ENCODE assay signal across 1 cellular context in the genomic region with DNA sequence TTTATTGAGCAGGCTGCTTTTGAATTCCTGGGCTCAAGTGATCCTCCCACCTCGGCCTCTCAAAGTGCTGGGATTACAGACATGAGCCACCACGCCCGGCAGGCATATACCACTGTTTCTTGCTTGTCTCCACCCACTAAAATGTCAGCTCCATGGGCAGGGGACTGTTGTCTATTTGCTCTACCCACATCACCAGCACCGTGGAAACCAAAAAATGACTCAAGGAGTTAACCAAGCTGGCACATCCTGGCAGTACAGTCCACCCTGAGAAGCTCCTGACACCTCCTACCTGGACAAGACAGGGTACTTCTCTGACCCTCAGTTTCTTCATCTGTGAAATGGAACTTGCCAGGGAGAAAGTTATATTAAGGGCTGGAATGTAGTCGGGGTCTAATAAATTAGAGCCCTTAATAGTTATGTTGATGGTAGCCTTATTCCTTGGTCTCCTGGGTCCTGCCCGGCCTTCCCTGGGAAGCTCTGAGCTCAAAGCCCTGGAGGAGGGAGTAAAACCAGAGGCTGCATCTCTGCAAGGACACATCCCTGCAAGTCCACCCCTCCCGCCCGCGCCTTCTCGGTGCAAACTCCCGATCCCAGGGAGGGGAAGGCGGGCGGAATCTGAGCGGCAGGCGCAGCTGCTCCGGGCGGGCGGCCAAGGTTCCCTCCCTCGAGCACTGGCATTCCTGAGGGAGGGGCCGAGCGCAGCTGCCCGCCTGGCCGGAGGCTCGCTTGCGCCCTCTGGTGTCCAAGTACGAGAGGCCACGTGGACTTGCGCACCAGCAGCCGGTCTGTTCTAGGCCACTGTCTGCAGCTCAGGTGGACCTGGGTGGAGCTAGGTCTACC.
TF ChIP-seq lines count a peak whose summit lies in the region.

No MANE protein-coding gene starts in this region.

TF ChIP-seq in HepG2, 621 proteins besides CTCF, POLR2A, EP300 and RAD21 (continued from another document and continues in another):
- TF ChIP-seq, protein P1, sequence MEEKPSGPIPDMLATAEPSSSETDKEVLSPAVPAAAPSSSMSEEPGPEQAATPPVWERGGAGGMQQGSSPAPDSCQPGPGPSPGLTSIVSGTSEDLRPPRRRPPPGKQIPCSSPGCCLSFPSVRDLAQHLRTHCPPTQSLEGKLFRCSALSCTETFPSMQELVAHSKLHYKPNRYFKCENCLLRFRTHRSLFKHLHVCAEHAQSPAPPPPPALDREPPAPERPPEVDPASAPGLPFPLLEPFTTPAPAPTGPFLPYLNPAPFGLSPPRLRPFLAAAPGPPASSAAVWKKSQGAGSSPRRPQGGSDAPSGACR (CRISPR knock-in tag; IDR thresholded peaks at IDR 0.05), result peak; percentile 41; the same call in 1 of the 2 replicates
- TF ChIP-seq EEA1 (CRISPR knock-in tag; IDR thresholded peaks at IDR 0.05; ENCODE audit: borderline replicate concordance) (no peak), SP4 (CRISPR knock-in tag; IDR thresholded peaks at IDR 0.05) (0 out of 2 replicates have a peak, but pooled peaks have one; percentile 47), KLF13 (CRISPR knock-in tag; IDR thresholded peaks at IDR 0.05) (no peak), ZNF484 (CRISPR knock-in tag; IDR thresholded peaks at IDR 0.05; ENCODE audit: borderline replicate concordance, low read depth) (no peak), RORA (CRISPR knock-in tag; IDR thresholded peaks at IDR 0.05) (no peak), ZNF530 (CRISPR knock-in tag; IDR thresholded peaks at IDR 0.05; ENCODE audit: low read depth) (no peak), SP2 (CRISPR knock-in tag; IDR thresholded peaks at IDR 0.05) (no peak), TBL1XR1 (IDR thresholded peaks at IDR 0.05; ENCODE audit: borderline replicate concordance, low read length, partially characterized antibody) (peak; percentile 51), CENPX (CRISPR knock-in tag; IDR thresholded peaks at IDR 0.05) (no peak), ZNF746 (CRISPR knock-in tag; IDR thresholded peaks at IDR 0.05) (peak; percentile 91), ZNF224 (CRISPR knock-in tag; IDR thresholded peaks at IDR 0.05) (no peak), FOSL1 (CRISPR knock-in tag; IDR thresholded peaks at IDR 0.05; ENCODE audit: borderline replicate concordance) (no peak), CCAR2 (optimal IDR thresholded peaks at IDR 0.05; ENCODE audit: low read depth, low read length) (no peak), ZNF780A (CRISPR knock-in tag; IDR thresholded peaks at IDR 0.05) (no peak), RXRB (CRISPR knock-in tag; IDR thresholded peaks at IDR 0.05; ENCODE audit: borderline replicate concordance) (peak; percentile 84), ZSCAN21 (CRISPR knock-in tag; IDR thresholded peaks at IDR 0.05; ENCODE audit: borderline replicate concordance) (peak; percentile 76; the same call in 1 of the 2 replicates), STAG1 (CRISPR knock-in tag; IDR thresholded peaks at IDR 0.05) (peak; percentile 88), ZNF543 (CRISPR knock-in tag; IDR thresholded peaks at IDR 0.05) (peak; percentile 24; the same call in 1 of the 2 replicates), ZNF569 (CRISPR knock-in tag; IDR thresholded peaks at IDR 0.05; ENCODE audit: borderline replicate concordance) (no peak), SMAD1 (CRISPR knock-in tag; IDR thresholded peaks at IDR 0.05; ENCODE audit: borderline replicate concordance, low read depth) (peak; percentile 74; the same call in 1 of the 2 replicates), ZSCAN31 (CRISPR knock-in tag; IDR thresholded peaks at IDR 0.05; ENCODE audit: low read depth) (peak; percentile 77), ZNF101 (CRISPR knock-in tag; IDR thresholded peaks at IDR 0.05; ENCODE audit: borderline replicate concordance, low read depth) (no peak), SETDB1 (CRISPR knock-in tag; IDR thresholded peaks at IDR 0.05; ENCODE audit: borderline replicate concordance) (no peak), ATM (IDR thresholded peaks at IDR 0.05; ENCODE audit: borderline replicate concordance) (no peak), ZNF703 (CRISPR knock-in tag; IDR thresholded peaks at IDR 0.05; ENCODE audit: borderline replicate concordance) (no peak), FOXA3 (CRISPR knock-in tag; IDR thresholded peaks at IDR 0.05) (peak; percentile 70), HDAC1 (CRISPR knock-in tag; IDR thresholded peaks at IDR 0.05) (peak; percentile 82), HDAC2 (CRISPR knock-in tag; IDR thresholded peaks at IDR 0.05) (peak; percentile 83), CBX1 (IDR thresholded peaks at IDR 0.05; ENCODE audit: low read depth) (peak; percentile 61), ZNF567 (CRISPR knock-in tag; IDR thresholded peaks at IDR 0.05; ENCODE audit: borderline replicate concordance) (peak; percentile 48; the same call in 1 of the 2 replicates), ZNF317 (CRISPR knock-in tag; IDR thresholded peaks at IDR 0.05) (peak; percentile 77), RAD51 (IDR thresholded peaks at IDR 0.05; ENCODE audit: borderline replicate concordance) (no peak), ZFAT (CRISPR knock-in tag; conservative IDR thresholded peaks at IDR 0.05) (no peak), MIXL1 (CRISPR knock-in tag; IDR thresholded peaks at IDR 0.05) (peak; percentile 57; the same call in 1 of the 2 replicates), CBX5 (CRISPR knock-in tag; IDR thresholded peaks at IDR 0.05; ENCODE audit: borderline replicate concordance) (peak; percentile 93; the same call in 1 of the 2 replicates), ZNF607 (CRISPR knock-in tag; IDR thresholded peaks at IDR 0.05; ENCODE audit: borderline replicate concordance) (peak; percentile 61; the same call in 1 of the 2 replicates), WIZ (CRISPR knock-in tag; IDR thresholded peaks at IDR 0.05) (no peak), ZNF232 (CRISPR knock-in tag; IDR thresholded peaks at IDR 0.05; ENCODE audit: borderline replicate concordance) (no peak), PHB2 (IDR thresholded peaks at IDR 0.05; ENCODE audit: partially characterized antibody) (no peak), SRY (CRISPR knock-in tag; IDR thresholded peaks at IDR 0.05) (peak; percentile 67; the same call in 1 of the 2 replicates), HIVEP1 (CRISPR knock-in tag; IDR thresholded peaks at IDR 0.05) (peak; percentile 68; the same call in 1 of the 2 replicates), KMT2A (CRISPR knock-in tag; IDR thresholded peaks at IDR 0.05) (peak; percentile 59; the same call in 1 of the 2 replicates)
- TF ChIP-seq, protein P2, sequence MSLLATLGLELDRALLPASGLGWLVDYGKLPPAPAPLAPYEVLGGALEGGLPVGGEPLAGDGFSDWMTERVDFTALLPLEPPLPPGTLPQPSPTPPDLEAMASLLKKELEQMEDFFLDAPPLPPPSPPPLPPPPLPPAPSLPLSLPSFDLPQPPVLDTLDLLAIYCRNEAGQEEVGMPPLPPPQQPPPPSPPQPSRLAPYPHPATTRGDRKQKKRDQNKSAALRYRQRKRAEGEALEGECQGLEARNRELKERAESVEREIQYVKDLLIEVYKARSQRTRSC (CRISPR knock-in tag; IDR thresholded peaks at IDR 0.05; ENCODE audit: low read depth), result no peak
- TF ChIP-seq, protein P3, sequence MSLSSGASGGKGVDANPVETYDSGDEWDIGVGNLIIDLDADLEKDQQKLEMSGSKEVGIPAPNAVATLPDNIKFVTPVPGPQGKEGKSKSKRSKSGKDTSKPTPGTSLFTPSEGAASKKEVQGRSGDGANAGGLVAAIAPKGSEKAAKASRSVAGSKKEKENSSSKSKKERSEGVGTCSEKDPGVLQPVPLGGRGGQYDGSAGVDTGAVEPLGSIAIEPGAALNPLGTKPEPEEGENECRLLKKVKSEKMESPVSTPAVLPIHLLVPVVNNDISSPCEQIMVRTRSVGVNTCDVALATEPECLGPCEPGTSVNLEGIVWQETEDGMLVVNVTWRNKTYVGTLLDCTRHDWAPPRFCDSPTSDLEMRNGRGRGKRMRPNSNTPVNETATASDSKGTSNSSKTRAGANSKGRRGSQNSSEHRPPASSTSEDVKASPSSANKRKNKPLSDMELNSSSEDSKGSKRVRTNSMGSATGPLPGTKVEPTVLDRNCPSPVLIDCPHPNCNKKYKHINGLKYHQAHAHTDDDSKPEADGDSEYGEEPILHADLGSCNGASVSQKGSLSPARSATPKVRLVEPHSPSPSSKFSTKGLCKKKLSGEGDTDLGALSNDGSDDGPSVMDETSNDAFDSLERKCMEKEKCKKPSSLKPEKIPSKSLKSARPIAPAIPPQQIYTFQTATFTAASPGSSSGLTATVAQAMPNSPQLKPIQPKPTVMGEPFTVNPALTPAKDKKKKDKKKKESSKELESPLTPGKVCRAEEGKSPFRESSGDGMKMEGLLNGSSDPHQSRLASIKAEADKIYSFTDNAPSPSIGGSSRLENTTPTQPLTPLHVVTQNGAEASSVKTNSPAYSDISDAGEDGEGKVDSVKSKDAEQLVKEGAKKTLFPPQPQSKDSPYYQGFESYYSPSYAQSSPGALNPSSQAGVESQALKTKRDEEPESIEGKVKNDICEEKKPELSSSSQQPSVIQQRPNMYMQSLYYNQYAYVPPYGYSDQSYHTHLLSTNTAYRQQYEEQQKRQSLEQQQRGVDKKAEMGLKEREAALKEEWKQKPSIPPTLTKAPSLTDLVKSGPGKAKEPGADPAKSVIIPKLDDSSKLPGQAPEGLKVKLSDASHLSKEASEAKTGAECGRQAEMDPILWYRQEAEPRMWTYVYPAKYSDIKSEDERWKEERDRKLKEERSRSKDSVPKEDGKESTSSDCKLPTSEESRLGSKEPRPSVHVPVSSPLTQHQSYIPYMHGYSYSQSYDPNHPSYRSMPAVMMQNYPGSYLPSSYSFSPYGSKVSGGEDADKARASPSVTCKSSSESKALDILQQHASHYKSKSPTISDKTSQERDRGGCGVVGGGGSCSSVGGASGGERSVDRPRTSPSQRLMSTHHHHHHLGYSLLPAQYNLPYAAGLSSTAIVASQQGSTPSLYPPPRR (CRISPR knock-in tag; IDR thresholded peaks at IDR 0.05; ENCODE audit: borderline replicate concordance), result peak; percentile 65; the same call in 1 of the 2 replicates
- TF ChIP-seq, protein P4, sequence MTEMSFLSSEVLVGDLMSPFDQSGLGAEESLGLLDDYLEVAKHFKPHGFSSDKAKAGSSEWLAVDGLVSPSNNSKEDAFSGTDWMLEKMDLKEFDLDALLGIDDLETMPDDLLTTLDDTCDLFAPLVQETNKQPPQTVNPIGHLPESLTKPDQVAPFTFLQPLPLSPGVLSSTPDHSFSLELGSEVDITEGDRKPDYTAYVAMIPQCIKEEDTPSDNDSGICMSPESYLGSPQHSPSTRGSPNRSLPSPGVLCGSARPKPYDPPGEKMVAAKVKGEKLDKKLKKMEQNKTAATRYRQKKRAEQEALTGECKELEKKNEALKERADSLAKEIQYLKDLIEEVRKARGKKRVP (CRISPR knock-in tag; IDR thresholded peaks at IDR 0.05), result no peak
- TF ChIP-seq, protein P5, sequence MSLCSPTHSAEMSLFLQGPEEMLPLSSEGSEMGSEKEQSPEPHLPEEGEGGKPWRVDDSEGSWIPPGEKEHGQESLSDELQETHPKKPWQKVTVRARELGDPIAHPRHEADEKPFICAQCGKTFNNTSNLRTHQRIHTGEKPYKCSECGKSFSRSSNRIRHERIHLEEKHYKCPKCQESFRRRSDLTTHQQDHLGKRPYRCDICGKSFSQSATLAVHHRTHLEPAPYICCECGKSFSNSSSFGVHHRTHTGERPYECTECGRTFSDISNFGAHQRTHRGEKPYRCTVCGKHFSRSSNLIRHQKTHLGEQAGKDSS (CRISPR knock-in tag; IDR thresholded peaks at IDR 0.05; ENCODE audit: borderline replicate concordance, low read depth), result peak; percentile 60; the same call in 1 of the 2 replicates
- TF ChIP-seq, protein P6, sequence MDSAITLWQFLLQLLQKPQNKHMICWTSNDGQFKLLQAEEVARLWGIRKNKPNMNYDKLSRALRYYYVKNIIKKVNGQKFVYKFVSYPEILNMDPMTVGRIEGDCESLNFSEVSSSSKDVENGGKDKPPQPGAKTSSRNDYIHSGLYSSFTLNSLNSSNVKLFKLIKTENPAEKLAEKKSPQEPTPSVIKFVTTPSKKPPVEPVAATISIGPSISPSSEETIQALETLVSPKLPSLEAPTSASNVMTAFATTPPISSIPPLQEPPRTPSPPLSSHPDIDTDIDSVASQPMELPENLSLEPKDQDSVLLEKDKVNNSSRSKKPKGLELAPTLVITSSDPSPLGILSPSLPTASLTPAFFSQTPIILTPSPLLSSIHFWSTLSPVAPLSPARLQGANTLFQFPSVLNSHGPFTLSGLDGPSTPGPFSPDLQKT (CRISPR knock-in tag; IDR thresholded peaks at IDR 0.05; ENCODE audit: borderline replicate concordance), result no peak
- TF ChIP-seq, protein P7, sequence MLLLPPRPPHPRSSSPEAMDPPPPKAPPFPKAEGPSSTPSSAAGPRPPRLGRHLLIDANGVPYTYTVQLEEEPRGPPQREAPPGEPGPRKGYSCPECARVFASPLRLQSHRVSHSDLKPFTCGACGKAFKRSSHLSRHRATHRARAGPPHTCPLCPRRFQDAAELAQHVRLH (CRISPR knock-in tag; IDR thresholded peaks at IDR 0.05; ENCODE audit: borderline replicate concordance, low read depth), result peak; percentile 80; the same call in 1 of the 2 replicates
- TF ChIP-seq, protein P8, sequence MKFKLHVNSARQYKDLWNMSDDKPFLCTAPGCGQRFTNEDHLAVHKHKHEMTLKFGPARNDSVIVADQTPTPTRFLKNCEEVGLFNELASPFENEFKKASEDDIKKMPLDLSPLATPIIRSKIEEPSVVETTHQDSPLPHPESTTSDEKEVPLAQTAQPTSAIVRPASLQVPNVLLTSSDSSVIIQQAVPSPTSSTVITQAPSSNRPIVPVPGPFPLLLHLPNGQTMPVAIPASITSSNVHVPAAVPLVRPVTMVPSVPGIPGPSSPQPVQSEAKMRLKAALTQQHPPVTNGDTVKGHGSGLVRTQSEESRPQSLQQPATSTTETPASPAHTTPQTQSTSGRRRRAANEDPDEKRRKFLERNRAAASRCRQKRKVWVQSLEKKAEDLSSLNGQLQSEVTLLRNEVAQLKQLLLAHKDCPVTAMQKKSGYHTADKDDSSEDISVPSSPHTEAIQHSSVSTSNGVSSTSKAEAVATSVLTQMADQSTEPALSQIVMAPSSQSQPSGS (CRISPR knock-in tag; IDR thresholded peaks at IDR 0.05), result peak; percentile 91
- TF ChIP-seq, protein P9, sequence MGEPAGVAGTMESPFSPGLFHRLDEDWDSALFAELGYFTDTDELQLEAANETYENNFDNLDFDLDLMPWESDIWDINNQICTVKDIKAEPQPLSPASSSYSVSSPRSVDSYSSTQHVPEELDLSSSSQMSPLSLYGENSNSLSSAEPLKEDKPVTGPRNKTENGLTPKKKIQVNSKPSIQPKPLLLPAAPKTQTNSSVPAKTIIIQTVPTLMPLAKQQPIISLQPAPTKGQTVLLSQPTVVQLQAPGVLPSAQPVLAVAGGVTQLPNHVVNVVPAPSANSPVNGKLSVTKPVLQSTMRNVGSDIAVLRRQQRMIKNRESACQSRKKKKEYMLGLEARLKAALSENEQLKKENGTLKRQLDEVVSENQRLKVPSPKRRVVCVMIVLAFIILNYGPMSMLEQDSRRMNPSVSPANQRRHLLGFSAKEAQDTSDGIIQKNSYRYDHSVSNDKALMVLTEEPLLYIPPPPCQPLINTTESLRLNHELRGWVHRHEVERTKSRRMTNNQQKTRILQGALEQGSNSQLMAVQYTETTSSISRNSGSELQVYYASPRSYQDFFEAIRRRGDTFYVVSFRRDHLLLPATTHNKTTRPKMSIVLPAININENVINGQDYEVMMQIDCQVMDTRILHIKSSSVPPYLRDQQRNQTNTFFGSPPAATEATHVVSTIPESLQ (CRISPR knock-in tag; conservative IDR thresholded peaks at IDR 0.05), result no peak
- TF ChIP-seq, protein P10, sequence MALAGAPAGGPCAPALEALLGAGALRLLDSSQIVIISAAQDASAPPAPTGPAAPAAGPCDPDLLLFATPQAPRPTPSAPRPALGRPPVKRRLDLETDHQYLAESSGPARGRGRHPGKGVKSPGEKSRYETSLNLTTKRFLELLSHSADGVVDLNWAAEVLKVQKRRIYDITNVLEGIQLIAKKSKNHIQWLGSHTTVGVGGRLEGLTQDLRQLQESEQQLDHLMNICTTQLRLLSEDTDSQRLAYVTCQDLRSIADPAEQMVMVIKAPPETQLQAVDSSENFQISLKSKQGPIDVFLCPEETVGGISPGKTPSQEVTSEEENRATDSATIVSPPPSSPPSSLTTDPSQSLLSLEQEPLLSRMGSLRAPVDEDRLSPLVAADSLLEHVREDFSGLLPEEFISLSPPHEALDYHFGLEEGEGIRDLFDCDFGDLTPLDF (CRISPR knock-in tag; IDR thresholded peaks at IDR 0.05), result 0 out of 2 replicates have a peak, but pooled peaks have one; percentile 15
